ENCODE assay signal across 10 cellular contexts in the genomic region with DNA sequence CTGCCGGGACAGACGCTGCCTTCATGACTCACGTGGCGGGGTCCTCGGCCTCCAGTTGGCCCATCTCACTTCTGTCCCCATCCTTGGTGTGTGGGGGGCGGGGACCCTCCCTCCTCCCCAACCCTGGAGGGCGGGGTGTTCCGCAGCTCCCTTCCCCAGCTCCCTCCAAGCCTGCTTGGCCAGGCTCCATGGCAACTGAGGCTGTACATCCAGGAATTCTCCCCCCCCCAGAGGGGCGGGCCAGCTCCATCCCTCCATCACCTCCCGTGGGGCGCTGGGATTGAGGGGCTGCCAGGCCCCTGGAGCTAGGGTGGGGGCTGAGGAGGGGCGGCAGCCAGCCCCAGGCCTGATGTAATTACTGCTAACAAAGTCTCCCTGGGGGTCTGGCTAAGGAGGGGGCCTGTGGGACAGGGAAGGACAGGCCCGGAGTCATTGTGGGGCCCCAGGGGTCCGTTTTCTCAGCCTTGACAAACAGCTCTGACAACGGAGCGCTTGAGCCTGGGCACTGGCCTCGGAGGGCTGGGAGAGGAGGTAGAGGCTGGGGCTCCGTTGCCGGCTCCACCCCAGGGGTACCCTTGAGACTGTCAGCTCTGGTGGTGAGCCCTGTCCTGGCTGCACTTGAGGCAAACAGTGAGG. TPM values are rescaled to one million over a fixed set of nuclear protein-coding genes. Genes with fewer than 3 reads are reported as not detected.
DNase-seq lines count a peak whose midpoint lies in the region; ATAC-seq, FAIRE-seq and TF ChIP-seq lines count a peak whose summit lies in the region.
"Had no signal": no experiment of that assay in that cellular context is flagged by ENCODE, and none has a peak within 500 bp of the region (broad histone marks: within the 10 kb centered on the region; RNA-seq: fewer than 3 reads in every experiment).

No MANE protein-coding gene starts in this region.

- H3K36me3 Mint-ChIP-seq in astrocyte (ENCODE audit: low read depth, unreplicated experiment) = peaks cover 8% of the 10 kb centered on the region

- ATAC-seq in stimulated activated naive CD8-positive, alpha-beta T cell treated with anti-CD3 and anti-CD28 coated beads, Interleukin-15, amount 100 ng/mL, for 72 hours = no peak

- H3K27me3 ChIP-seq in astrocyte (ENCODE audit: insufficient read depth, low read length) (no peaks in the 10 kb centered on the region), muscle layer of colon (ENCODE audit: control insufficient read depth in 1 of 2, insufficient read depth in 2 of 2, low read length in 2 of 2) (no peaks in the 10 kb centered on the region), SJCRH30 (no peaks in the 10 kb centered on the region; the same call in 1 of the 2 replicates)

- H3K9me3 Mint-ChIP-seq in astrocyte (ENCODE audit: unreplicated experiment) = no peaks in the 10 kb centered on the region
- H3K9me3 Mint-ChIP-seq in stimulated activated naive CD8-positive, alpha-beta T cell treated with anti-CD3 and anti-CD28 coated beads, Interleukin-15, amount 100 ng/mL, for 72 hours = no peaks in the 10 kb centered on the region
- H3K9me3 Mint-ChIP-seq: activated naive CD4-positive, alpha-beta T cell treated with anti-CD3 and anti-CD28 coated beads, Interleukin-2, amount 50 U/mL, for 72 hours had no signal

- H3K4me3 ChIP-seq in astrocyte (ENCODE audit: insufficient read depth, low read depth, low read length) (no peak overlapping the region), muscle layer of colon (ENCODE audit: low read depth in 1 of 2, low read length in 2 of 2) (no peak overlapping the region), SJCRH30 (no peak overlapping the region)

- H3K36me3 ChIP-seq in astrocyte (ENCODE audit: insufficient read depth, low read length) = peaks cover 12% of the 10 kb centered on the region
- H3K36me3 ChIP-seq in muscle layer of colon (ENCODE audit: insufficient read depth, low read length) = peaks cover 24% of the 10 kb centered on the region
- H3K36me3 ChIP-seq in SJCRH30 = peaks cover 24% of the 10 kb centered on the region

- peaks cover 21% of the 10 kb centered on the region for H3K4me1 ChIP-seq in astrocyte (ENCODE audit: insufficient read depth, low read length)
- peaks cover 11% of the 10 kb centered on the region for H3K4me1 ChIP-seq in muscle layer of colon (ENCODE audit: insufficient read depth, low read length)
- no peaks in the 10 kb centered on the region for H3K4me1 ChIP-seq in SJCRH30

- H3K4me1 Mint-ChIP-seq in astrocyte (ENCODE audit: low read depth, unreplicated experiment) = peaks cover 9% of the 10 kb centered on the region
- H3K4me1 Mint-ChIP-seq in stimulated activated naive CD8-positive, alpha-beta T cell treated with anti-CD3 and anti-CD28 coated beads, Interleukin-15, amount 100 ng/mL, for 72 hours = peaks cover 42% of the 10 kb centered on the region

- peak overlapping the region; percentile 47 for H3K27ac Mint-ChIP-seq in astrocyte (ENCODE audit: unreplicated experiment)
- H3K27ac Mint-ChIP-seq in stimulated activated naive CD8-positive, alpha-beta T cell treated with anti-CD3 and anti-CD28 coated beads, Interleukin-15, amount 100 ng/mL, for 72 hours = peak overlapping the region in 1 of 2 donors; percentile 82

- H3K27ac ChIP-seq in astrocyte (ENCODE audit: low read depth, low read length) (no peak overlapping the region), muscle layer of colon (ENCODE audit: low read depth, low read length) (peak overlapping the region; percentile 44), SJCRH30 (no peak overlapping the region)

- peaks cover 19% of the 10 kb centered on the region for H3K79me2 ChIP-seq in astrocyte (ENCODE audit: insufficient read depth, low read length)

- peak overlapping the region; percentile 10 for H3K9ac ChIP-seq in astrocyte (ENCODE audit: low read length)
- H3K9ac ChIP-seq in muscle layer of colon (ENCODE audit: low read length) = no peak overlapping the region

- no peak overlapping the region for H2AFZ ChIP-seq in astrocyte (ENCODE audit: low read depth, low read length)

- H3K9me3 ChIP-seq in astrocyte (ENCODE audit: insufficient read depth, low read depth, low read length) (no peaks in the 10 kb centered on the region), muscle layer of colon (ENCODE audit: low read length) (no peaks in the 10 kb centered on the region), SJCRH30 (replicated peaks) (no peaks in the 10 kb centered on the region)

- H3K4me2 ChIP-seq in astrocyte (ENCODE audit: low read length) = peak overlapping the region; percentile 59

- DNase-seq in ELF-1 (ENCODE audit: low read depth, low spot score) (peak; percentile 74), astrocyte (ENCODE audit: low read depth) (no peak), SJCRH30 (no peak)
- no peak for DNase-seq in stimulated activated naive CD4-positive, alpha-beta T cell treated with Interleukin-2 at 50 U/mL for 16 hours (lab: John Stamatoyannopoulos, UW)
- DNase-seq in stimulated activated naive CD8-positive, alpha-beta T cell treated with anti-CD3 and anti-CD28 coated beads, Interleukin-15, amount 100 ng/mL, for 72 hours = no peak
- DNase-seq: activated CD4-positive, CD25-positive, alpha-beta regulatory T cell; Kasumi-1; stimulated activated CD4-positive, alpha-beta T cell treated with anti-CD3 and anti-CD28 coated beads, Interleukin-2, amount 100 ng/mL, for 48 hours had no signal

- no peak for FAIRE-seq in astrocyte (lab: Jason Lieb, UNC)

- TF ChIP-seq CTCF in astrocyte (IDR thresholded peaks at IDR 0.05; ENCODE audit: insufficient read depth, low read depth, low read length) = no peak

- H4K20me1 ChIP-seq in astrocyte (ENCODE audit: insufficient read depth, low read length) = peaks cover 47% of the 10 kb centered on the region

- no peaks in the 10 kb centered on the region for H3K27me3 Mint-ChIP-seq in astrocyte (ENCODE audit: low read depth, unreplicated experiment)
- H3K27me3 Mint-ChIP-seq in stimulated activated naive CD8-positive, alpha-beta T cell treated with anti-CD3 and anti-CD28 coated beads, Interleukin-15, amount 100 ng/mL, for 72 hours = peaks cover 9% of the 10 kb centered on the region

- no peak overlapping the region for H3K4me3 Mint-ChIP-seq in astrocyte (ENCODE audit: unreplicated experiment)
- H3K4me3 Mint-ChIP-seq in stimulated activated naive CD8-positive, alpha-beta T cell treated with anti-CD3 and anti-CD28 coated beads, Interleukin-15, amount 100 ng/mL, for 72 hours = no peak overlapping the region

RNA-seq across cellular contexts. Expression of gene DIPK1B, which starts 8.0 kb away (rescaled TPM):
- 22.4 and 23.2 TPM in 2 replicates for total RNA-seq in astrocyte
- total RNA-seq in SJCRH30 (2014; rRNA removed; shearing (Covaris generic)) = 5.0 and 6.1 TPM in 2 replicates

RNA-seq across cellular contexts. Expression of gene LCN10, which starts 22.4 kb away (rescaled TPM):
- not detected in 2 replicates for total RNA-seq in astrocyte
- total RNA-seq in SJCRH30 (2014; rRNA removed; shearing (Covaris generic)) = 0.10 TPM in 1 of 2 replicates, not detected in the other

RNA-seq across cellular contexts. Expression of gene LCN6, which starts 28.0 kb away (rescaled TPM):
- not detected in 2 replicates for total RNA-seq in astrocyte
- total RNA-seq in SJCRH30 (2014; rRNA removed; shearing (Covaris generic)) = not detected in 2 replicates
- total RNA-seq: activated naive CD4-positive, alpha-beta T cell treated with anti-CD3 and anti-CD28 coated beads, Interleukin-2, amount 50 U/mL, for 72 hours had no signal

RNA-seq across cellular contexts. Expression of gene AGPAT2, which starts 33.1 kb away (rescaled TPM):
- total RNA-seq in astrocyte = 30.8 and 38.0 TPM in 2 replicates
- total RNA-seq in SJCRH30 (2014; rRNA removed; shearing (Covaris generic)) = 11.2 and 11.8 TPM in 2 replicates

RNA-seq across cellular contexts. Expression of gene LCN8, which starts 37.7 kb away (rescaled TPM):
- not detected in 2 replicates for total RNA-seq in astrocyte
- total RNA-seq in SJCRH30 (2014; rRNA removed; shearing (Covaris generic)) = not detected in 2 replicates
- total RNA-seq: activated naive CD4-positive, alpha-beta T cell treated with anti-CD3 and anti-CD28 coated beads, Interleukin-2, amount 50 U/mL, for 72 hours had no signal
